3 cellular contexts compared by ENCODE assay signal in genomic region chr11:3685923-3686322, GRCh38.
TF ChIP-seq lines count a peak whose summit lies in the region.

No MANE protein-coding gene starts in this region.

TF ChIP-seq in A549, 52 proteins besides CTCF, POLR2A, EP300 and RAD21:
- no peak for TF ChIP-seq KDM1A (IDR thresholded peaks at IDR 0.05; ENCODE audit: low read depth)
- TF ChIP-seq ZC3H11A (IDR thresholded peaks at IDR 0.05) = no peak
- no peak for TF ChIP-seq PBX3 (IDR thresholded peaks at IDR 0.05)
- TF ChIP-seq CBX8 (IDR thresholded peaks at IDR 0.05) = no peak
- no peak for TF ChIP-seq KDM5A (IDR thresholded peaks at IDR 0.05)
- TF ChIP-seq, protein P1, sequence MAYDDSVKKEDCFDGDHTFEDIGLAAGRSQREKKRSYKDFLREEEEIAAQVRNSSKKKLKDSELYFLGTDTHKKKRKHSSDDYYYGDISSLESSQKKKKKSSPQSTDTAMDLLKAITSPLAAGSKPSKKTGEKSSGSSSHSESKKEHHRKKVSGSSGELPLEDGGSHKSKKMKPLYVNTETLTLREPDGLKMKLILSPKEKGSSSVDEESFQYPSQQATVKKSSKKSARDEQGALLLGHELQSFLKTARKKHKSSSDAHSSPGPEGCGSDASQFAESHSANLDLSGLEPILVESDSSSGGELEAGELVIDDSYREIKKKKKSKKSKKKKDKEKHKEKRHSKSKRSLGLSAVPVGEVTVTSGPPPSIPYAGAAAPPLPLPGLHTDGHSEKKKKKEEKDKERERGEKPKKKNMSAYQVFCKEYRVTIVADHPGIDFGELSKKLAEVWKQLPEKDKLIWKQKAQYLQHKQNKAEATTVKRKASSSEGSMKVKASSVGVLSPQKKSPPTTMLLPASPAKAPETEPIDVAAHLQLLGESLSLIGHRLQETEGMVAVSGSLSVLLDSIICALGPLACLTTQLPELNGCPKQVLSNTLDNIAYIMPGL (CRISPR knock-in tag; IDR thresholded peaks at IDR 0.05; ENCODE audit: borderline replicate concordance) = no peak
- TF ChIP-seq RARB (CRISPR knock-in tag; IDR thresholded peaks at IDR 0.05) = no peak
- no peak for TF ChIP-seq FOXS1 (CRISPR knock-in tag; IDR thresholded peaks at IDR 0.05)
- TF ChIP-seq GATA3 (IDR thresholded peaks at IDR 0.05; ENCODE audit: borderline replicate concordance) = no peak
- TF ChIP-seq ZFP36 (IDR thresholded peaks at IDR 0.05; ENCODE audit: borderline replicate concordance, partially characterized antibody) = no peak
- TF ChIP-seq JUN (IDR thresholded peaks at IDR 0.05) = no peak
- TF ChIP-seq, protein P2, sequence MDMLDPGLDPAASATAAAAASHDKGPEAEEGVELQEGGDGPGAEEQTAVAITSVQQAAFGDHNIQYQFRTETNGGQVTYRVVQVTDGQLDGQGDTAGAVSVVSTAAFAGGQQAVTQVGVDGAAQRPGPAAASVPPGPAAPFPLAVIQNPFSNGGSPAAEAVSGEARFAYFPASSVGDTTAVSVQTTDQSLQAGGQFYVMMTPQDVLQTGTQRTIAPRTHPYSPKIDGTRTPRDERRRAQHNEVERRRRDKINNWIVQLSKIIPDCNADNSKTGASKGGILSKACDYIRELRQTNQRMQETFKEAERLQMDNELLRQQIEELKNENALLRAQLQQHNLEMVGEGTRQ (IDR thresholded peaks at IDR 0.05) = no peak
- TF ChIP-seq MAFK (IDR thresholded peaks at IDR 0.05; ENCODE audit: partially characterized antibody) = no peak
- TF ChIP-seq CBX2 (IDR thresholded peaks at IDR 0.05; ENCODE audit: borderline replicate concordance, low read depth) = no peak
- no peak for TF ChIP-seq ELK1 (IDR thresholded peaks at IDR 0.05; ENCODE audit: low read depth, low read length)
- TF ChIP-seq CHD2 (IDR thresholded peaks at IDR 0.05; ENCODE audit: low read length, partially characterized antibody) = no peak
- TF ChIP-seq EHMT2 (IDR thresholded peaks at IDR 0.05; ENCODE audit: low read depth) = no peak

TF ChIP-seq in K562, 482 proteins besides CTCF, POLR2A, EP300 and RAD21:
- no peak for TF ChIP-seq DDX20 (tag; IDR thresholded peaks at IDR 0.05; ENCODE audit: low read depth)
- TF ChIP-seq ERF (CRISPR knock-in tag; IDR thresholded peaks at IDR 0.05) = no peak
- no peak for TF ChIP-seq ATF4 (CRISPR knock-in tag; IDR thresholded peaks at IDR 0.05)

TF ChIP-seq in HepG2, 621 proteins besides CTCF, POLR2A, EP300 and RAD21:
- TF ChIP-seq, protein P3, sequence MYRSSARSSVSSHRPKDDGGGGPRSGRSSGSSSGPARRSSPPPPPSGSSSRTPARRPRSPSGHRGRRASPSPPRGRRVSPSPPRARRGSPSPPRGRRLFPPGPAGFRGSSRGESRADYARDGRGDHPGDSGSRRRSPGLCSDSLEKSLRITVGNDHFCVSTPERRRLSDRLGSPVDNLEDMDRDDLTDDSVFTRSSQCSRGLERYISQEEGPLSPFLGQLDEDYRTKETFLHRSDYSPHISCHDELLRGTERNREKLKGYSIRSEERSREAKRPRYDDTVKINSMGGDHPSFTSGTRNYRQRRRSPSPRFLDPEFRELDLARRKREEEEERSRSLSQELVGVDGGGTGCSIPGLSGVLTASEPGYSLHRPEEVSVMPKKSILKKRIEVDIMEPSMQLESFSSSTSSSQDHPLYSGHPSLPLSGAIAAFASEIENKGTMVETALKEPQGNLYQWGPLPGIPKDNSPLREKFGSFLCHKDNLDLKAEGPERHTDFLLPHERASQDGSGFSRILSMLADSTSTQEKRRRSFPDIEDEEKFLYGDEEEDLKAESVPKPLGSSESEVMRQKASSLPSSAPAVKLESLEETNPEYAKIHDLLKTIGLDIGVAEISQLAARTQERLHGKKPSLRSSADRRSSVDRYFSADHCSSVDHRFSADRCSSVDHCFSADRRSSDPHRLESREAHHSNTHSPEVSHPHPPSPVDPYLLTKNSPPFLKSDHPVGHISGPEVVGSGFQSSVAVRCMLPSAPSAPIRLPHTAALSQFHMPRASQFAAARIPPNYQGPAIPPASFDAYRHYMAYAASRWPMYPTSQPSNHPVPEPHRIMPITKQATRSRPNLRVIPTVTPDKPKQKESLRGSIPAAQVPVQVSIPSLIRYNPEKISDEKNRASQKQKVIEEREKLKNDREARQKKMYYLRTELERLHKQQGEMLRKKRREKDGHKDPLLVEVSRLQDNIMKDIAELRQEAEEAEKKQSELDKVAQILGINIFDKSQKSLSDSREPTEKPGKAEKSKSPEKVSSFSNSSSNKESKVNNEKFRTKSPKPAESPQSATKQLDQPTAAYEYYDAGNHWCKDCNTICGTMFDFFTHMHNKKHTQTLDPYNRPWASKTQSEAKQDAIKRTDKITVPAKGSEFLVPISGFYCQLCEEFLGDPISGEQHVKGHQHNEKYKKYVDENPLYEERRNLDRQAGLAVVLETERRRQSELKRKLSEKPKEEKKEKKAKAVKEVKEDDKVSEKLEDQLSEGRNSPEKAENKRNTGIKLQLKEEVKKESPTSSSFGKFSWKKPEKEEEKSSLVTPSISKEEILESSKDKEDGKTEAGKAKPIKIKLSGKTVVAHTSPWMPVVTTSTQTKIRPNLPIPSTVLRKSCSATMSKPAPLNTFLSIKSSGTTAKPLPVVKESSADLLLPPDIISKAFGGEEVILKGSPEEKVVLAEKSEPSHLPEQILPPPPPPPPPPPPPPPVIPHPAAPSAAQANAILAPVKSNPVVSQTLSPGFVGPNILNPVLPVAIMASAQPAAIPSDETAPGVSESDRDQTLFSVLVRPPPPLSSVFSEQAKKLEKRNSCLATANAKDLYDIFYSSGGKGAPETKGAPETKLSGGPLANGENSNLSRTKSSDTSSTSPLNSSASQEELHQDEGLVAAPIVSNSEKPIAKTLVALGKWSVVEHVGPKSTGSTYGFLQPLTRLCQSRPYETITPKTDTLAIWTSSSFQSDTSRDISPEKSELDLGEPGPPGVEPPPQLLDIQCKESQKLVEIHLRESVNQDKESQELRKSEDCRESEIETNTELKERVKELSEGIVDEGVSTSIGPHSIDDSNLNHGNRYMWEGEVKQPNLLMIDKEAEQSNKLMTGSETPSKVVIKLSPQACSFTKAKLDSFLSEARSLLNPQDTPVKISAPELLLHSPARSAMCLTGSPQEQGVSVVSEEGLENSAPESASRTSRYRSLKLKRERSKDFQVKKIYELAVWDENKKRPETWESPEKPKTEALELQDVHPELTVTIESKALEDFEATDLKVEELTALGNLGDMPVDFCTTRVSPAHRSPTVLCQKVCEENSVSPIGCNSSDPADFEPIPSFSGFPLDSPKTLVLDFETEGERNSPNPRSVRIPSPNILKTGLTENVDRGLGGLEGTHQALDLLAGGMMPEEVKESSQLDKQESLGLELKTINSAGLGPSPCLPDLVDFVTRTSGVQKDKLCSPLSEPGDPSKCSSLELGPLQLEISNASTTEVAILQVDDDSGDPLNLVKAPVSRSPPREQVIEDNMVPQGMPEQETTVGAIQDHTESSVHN (CRISPR knock-in tag; IDR thresholded peaks at IDR 0.05) = no peak
- TF ChIP-seq, protein P4, sequence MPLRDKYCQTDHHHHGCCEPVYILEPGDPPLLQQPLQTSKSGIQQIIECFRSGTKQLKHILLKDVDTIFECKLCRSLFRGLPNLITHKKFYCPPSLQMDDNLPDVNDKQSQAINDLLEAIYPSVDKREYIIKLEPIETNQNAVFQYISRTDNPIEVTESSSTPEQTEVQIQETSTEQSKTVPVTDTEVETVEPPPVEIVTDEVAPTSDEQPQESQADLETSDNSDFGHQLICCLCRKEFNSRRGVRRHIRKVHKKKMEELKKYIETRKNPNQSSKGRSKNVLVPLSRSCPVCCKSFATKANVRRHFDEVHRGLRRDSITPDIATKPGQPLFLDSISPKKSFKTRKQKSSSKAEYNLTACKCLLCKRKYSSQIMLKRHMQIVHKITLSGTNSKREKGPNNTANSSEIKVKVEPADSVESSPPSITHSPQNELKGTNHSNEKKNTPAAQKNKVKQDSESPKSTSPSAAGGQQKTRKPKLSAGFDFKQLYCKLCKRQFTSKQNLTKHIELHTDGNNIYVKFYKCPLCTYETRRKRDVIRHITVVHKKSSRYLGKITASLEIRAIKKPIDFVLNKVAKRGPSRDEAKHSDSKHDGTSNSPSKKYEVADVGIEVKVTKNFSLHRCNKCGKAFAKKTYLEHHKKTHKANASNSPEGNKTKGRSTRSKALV (CRISPR knock-in tag; IDR thresholded peaks at IDR 0.05) = no peak
- TF ChIP-seq ZNF660 (CRISPR knock-in tag; IDR thresholded peaks at IDR 0.05; ENCODE audit: borderline replicate concordance, low read depth) (no peak), ZNF670 (CRISPR knock-in tag; IDR thresholded peaks at IDR 0.05; ENCODE audit: borderline replicate concordance) (no peak), SMARCC2 (IDR thresholded peaks at IDR 0.05) (no peak), ZNF567 (CRISPR knock-in tag; IDR thresholded peaks at IDR 0.05; ENCODE audit: borderline replicate concordance) (no peak), NFRKB (IDR thresholded peaks at IDR 0.05) (no peak), SMARCE1 (IDR thresholded peaks at IDR 0.05; ENCODE audit: borderline replicate concordance) (no peak), HMG20A (CRISPR knock-in tag; IDR thresholded peaks at IDR 0.05; ENCODE audit: borderline replicate concordance) (no peak), ZNF24 (IDR thresholded peaks at IDR 0.05) (no peak), FOXO1 (CRISPR knock-in tag; IDR thresholded peaks at IDR 0.05) (no peak), EZH2 (conservative IDR thresholded peaks at IDR 0.05; ENCODE audit: low read depth, low read length) (no peak), XBP1 (CRISPR knock-in tag; IDR thresholded peaks at IDR 0.05) (no peak), ZNF331 (CRISPR knock-in tag; IDR thresholded peaks at IDR 0.05) (no peak), MXI1 (IDR thresholded peaks at IDR 0.05; ENCODE audit: borderline replicate concordance, low read depth, low read length) (no peak), ZNF276 (CRISPR knock-in tag; IDR thresholded peaks at IDR 0.05; ENCODE audit: low read depth) (no peak)
